In the genomic region with DNA sequence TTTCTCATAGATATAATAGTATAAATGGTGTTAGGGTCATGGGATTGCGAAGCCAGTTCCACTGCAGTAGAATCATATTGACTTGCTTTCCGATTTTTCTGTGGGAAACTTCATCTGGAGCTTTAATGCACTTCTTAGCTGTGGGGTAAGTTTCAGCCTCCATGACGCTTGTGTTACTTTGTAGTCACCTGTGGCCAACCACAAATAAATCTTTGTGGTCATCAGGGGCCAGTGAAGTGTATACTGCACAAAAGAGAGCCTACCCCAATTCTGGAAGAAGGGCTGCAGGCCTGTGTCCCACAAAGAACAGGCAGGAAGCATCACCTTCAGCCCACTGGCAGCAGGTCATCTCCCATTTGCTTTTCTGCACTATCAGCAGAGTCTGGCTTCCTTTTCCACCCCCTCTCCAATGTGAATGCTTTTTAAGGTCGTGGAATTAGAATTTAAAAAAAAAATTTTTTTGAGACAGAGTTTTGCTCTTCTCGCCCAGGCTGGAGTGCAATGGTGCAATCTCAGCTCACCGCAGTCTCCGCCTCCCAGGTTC, we compare ENCODE assay signal across 1 cellular context.
TF ChIP-seq lines count a peak whose summit lies in the region.

No MANE protein-coding gene starts in this region.

TF ChIP-seq in SK-N-SH, 30 proteins besides CTCF, POLR2A, EP300 and RAD21 (continued from another document):
- TF ChIP-seq TAF1 (IDR thresholded peaks at IDR 0.05; ENCODE audit: borderline replicate concordance, low read depth, low read length) (no peak), GATA2 (CRISPR knock-in tag; IDR thresholded peaks at IDR 0.05) (no peak), FOXJ3 (CRISPR knock-in tag; IDR thresholded peaks at IDR 0.05) (no peak), CHD2 (IDR thresholded peaks at IDR 0.05; ENCODE audit: low read length, partially characterized antibody) (no peak), NRF1 (IDR thresholded peaks at IDR 0.05; ENCODE audit: low read depth, low read length) (no peak), SMC3 (IDR thresholded peaks at IDR 0.05; ENCODE audit: low read depth, low read length) (no peak)
- TF ChIP-seq, protein P1, sequence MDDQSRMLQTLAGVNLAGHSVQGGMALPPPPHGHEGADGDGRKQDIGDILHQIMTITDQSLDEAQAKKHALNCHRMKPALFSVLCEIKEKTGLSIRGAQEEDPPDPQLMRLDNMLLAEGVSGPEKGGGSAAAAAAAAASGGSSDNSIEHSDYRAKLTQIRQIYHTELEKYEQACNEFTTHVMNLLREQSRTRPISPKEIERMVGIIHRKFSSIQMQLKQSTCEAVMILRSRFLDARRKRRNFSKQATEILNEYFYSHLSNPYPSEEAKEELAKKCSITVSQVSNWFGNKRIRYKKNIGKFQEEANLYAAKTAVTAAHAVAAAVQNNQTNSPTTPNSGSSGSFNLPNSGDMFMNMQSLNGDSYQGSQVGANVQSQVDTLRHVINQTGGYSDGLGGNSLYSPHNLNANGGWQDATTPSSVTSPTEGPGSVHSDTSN (IDR thresholded peaks at IDR 0.05), result no peak
- TF ChIP-seq, protein P2, sequence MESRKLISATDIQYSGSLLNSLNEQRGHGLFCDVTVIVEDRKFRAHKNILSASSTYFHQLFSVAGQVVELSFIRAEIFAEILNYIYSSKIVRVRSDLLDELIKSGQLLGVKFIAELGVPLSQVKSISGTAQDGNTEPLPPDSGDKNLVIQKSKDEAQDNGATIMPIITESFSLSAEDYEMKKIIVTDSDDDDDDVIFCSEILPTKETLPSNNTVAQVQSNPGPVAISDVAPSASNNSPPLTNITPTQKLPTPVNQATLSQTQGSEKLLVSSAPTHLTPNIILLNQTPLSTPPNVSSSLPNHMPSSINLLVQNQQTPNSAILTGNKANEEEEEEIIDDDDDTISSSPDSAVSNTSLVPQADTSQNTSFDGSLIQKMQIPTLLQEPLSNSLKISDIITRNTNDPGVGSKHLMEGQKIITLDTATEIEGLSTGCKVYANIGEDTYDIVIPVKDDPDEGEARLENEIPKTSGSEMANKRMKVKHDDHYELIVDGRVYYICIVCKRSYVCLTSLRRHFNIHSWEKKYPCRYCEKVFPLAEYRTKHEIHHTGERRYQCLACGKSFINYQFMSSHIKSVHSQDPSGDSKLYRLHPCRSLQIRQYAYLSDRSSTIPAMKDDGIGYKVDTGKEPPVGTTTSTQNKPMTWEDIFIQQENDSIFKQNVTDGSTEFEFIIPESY (IDR thresholded peaks at IDR 0.05; ENCODE audit: borderline replicate concordance, low read depth), result no peak
